1 cellular context compared by ENCODE assay signal in genomic region chr17:57506253-57506911, GRCh38.
TF ChIP-seq lines count a peak whose summit lies in the region.

No MANE protein-coding gene starts in this region.

TF ChIP-seq in SK-N-SH, 30 proteins besides CTCF, POLR2A, EP300 and RAD21 (continued from another document):
- no peak for TF ChIP-seq PBX3 (IDR thresholded peaks at IDR 0.05)
- no peak for TF ChIP-seq IRF3 (IDR thresholded peaks at IDR 0.05; ENCODE audit: low read depth, low read length)
- TF ChIP-seq POLR2AphosphoS5 (IDR thresholded peaks at IDR 0.05; ENCODE audit: low read depth, low read length): no peak
- TF ChIP-seq RCOR1 (IDR thresholded peaks at IDR 0.05; ENCODE audit: low read length): peak; percentile 40; the same call in 1 of the 2 replicates
- no peak for TF ChIP-seq FOSL2 (IDR thresholded peaks at IDR 0.05; ENCODE audit: borderline replicate concordance, low read depth)
- TF ChIP-seq EZH2phosphoT487 (IDR thresholded peaks at IDR 0.05; ENCODE audit: borderline replicate concordance, low read depth): no peak
